In genomic region chr1:117413412-117413811, GRCh38 we compare ENCODE assay signal across 17 cellular contexts.
"Had no signal": no experiment of that assay in that cellular context is flagged by ENCODE, and none has a peak within 500 bp of the region (broad histone marks: within the 10 kb centered on the region; RNA-seq: fewer than 3 reads in every experiment).

No MANE protein-coding gene starts in this region.

- H3K4me3 Mint-ChIP-seq: mesothelial cell of epicardium had no signal

- H3K27ac Mint-ChIP-seq: mesothelial cell of epicardium had no signal

- ATAC-seq: foreskin keratinocyte, gastroesophageal sphincter, heart right ventricle, left cardiac atrium, left lung, left ventricle myocardium superior, lower lobe of right lung, mucosa of descending colon had no signal

- DNase-seq: dermis blood vessel endothelial cell; dorsolateral prefrontal cortex; effector CD4-positive, alpha-beta T cell; effector memory CD4-positive, alpha-beta T cell; foreskin keratinocyte; glutamatergic neuron; head of caudate nucleus; heart right ventricle; hippocampal formation; left cardiac atrium; left lung; left ventricle myocardium superior; lower lobe of right lung; mesenchymal stem cell; mucosa of descending colon had no signal
